Comparison of ENCODE assay signal across 16 cellular contexts in the genomic region with DNA sequence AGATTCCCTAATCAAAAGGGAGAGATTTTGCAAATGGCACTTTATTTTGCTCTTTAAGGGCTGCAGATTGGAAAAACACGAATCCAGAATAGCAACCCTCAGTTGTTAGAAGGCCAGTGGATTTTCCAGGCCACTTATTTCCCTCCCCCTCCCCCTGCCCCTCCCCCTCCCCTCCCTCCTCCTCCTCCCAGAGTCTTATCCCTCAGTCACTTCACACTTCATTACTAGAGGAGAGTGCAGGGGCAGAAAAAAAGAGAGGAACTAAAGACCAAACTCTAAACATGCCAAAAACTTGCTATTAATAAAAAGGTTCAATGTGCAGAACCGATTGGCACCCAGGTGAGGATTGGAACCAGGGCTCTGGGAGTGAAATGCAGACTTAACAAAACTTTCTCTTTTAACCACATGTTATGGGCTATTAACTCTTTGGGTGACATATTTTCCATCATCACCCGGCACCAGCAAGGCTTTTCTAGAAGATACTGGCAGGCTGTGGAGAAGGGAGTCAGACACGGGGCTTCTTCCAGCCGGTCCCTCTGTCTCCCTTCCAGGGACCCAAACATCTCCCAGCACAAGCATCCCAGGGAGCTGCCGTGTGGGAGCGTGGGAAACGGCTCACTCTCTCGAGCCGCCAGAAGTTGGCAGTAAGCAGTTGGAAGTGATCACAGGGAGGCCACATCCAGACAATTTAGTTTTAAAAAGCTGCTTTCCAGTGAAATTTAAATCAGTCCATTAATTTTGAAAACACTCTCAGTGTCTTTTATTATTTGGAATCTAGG. TPM values are rescaled to one million over a fixed set of nuclear protein-coding genes. Genes with fewer than 3 reads are reported as not detected.
DNase-seq lines count a peak whose midpoint lies in the region; ATAC-seq and TF ChIP-seq lines count a peak whose summit lies in the region.
"Had no signal": no experiment of that assay in that cellular context is flagged by ENCODE, and none has a peak within 500 bp of the region (broad histone marks: within the 10 kb centered on the region; RNA-seq: fewer than 3 reads in every experiment).

No MANE protein-coding gene starts in this region.

- H3K27ac Mint-ChIP-seq in nephron progenitor cell = peak overlapping the region; percentile 64
- H3K27ac Mint-ChIP-seq: activated CD8-positive, alpha-beta T cell treated with anti-CD3 and anti-CD28 coated beads, Interleukin-2, amount 10 ng/mL, durations not matched to agents 7 days and 5 days; dendritic cell treated with granulocyte-macrophage colony-stimulating factor and Interleukin-4, amounts not matched to agents 40 ng/mL and 50 ng/mL, for 4 days had no signal

- H3K4me3 ChIP-seq in AG10803 (ENCODE audit: low read length) = no peak overlapping the region; the same call in 1 of the 2 replicates
- H3K4me3 ChIP-seq in thyroid gland (replicated peaks in 1 of 3) = no peak overlapping the region

- peak; percentile 35 for ATAC-seq in Right ventricle myocardium superior (ENCODE audit: poor library complexity)
- ATAC-seq: activated CD8-positive, alpha-beta T cell treated with anti-CD3 and anti-CD28 coated beads, Interleukin-2, amount 10 ng/mL, durations not matched to agents 7 days and 5 days; foreskin keratinocyte; left colon had no signal

- H3K9me3 Mint-ChIP-seq in nephron progenitor cell = peaks cover 9% of the 10 kb centered on the region
- H3K9me3 Mint-ChIP-seq: dendritic cell treated with granulocyte-macrophage colony-stimulating factor and Interleukin-4, amounts not matched to agents 40 ng/mL and 50 ng/mL, for 4 days had no signal

- peaks cover 33% of the 10 kb centered on the region for H3K36me3 Mint-ChIP-seq in nephron progenitor cell (ENCODE audit: low read depth)

- WGBS in thyroid gland, 2 donors = 17 to 37% methylated on average over 10 of the region's 10 CpGs

- no peak for TF ChIP-seq POLR2A in thyroid gland (IDR thresholded peaks at IDR 0.05)

- in situ Hi-C loops in ACHN (cut with HindIII; ENCODE audit: low pct_ligation_motif_present, low pct_unique_long_range_greater_than_20kb, low sequenced_read_pairs) = no loop called here

- H3K27me3 ChIP-seq in thyroid gland = no peaks in the 10 kb centered on the region

- intact Hi-C loops in Right ventricle myocardium superior (cut with DNase I) (no loop called here), thyroid gland (cut with DNase I) (no loop called here)

- H3K36me3 ChIP-seq in thyroid gland = no peaks in the 10 kb centered on the region

- H3K27me3 Mint-ChIP-seq in nephron progenitor cell (ENCODE audit: low read depth, poor library complexity) = peaks cover 3% of the 10 kb centered on the region

- H3K4me1 Mint-ChIP-seq in nephron progenitor cell = peaks cover 31% of the 10 kb centered on the region

- H3K27ac ChIP-seq in thyroid gland = no peak overlapping the region
- H3K27ac ChIP-seq: foreskin keratinocyte had no signal

- no peaks in the 10 kb centered on the region for H3K9me3 ChIP-seq in thyroid gland

- peak overlapping the region; percentile 34 for H3K4me3 Mint-ChIP-seq in nephron progenitor cell
- H3K4me3 Mint-ChIP-seq: activated CD8-positive, alpha-beta T cell treated with anti-CD3 and anti-CD28 coated beads, Interleukin-2, amount 10 ng/mL, durations not matched to agents 7 days and 5 days; dendritic cell treated with granulocyte-macrophage colony-stimulating factor and Interleukin-4, amounts not matched to agents 40 ng/mL and 50 ng/mL, for 4 days had no signal

- DNase-seq in AG10803 (ENCODE audit: low read depth) = peak; percentile 59
- peak in 34 of 58 donors; percentile 3 to 74 (median 28) for DNase-seq in anterior cingulate cortex (lab: John Stamatoyannopoulos, UW)
- no peak for DNase-seq in Right ventricle myocardium superior
- peak; percentile 29 for DNase-seq in nephron progenitor cell
- no peak for DNase-seq in NCI-H1417 (lab: John Stamatoyannopoulos, UW)
- DNase-seq in ACHN = no peak
- no peak for DNase-seq in thyroid gland
- DNase-seq in iPS-NIHi11 (ENCODE audit: low spot score) = no peak
- DNase-seq: activated CD8-positive, alpha-beta T cell treated with anti-CD3 and anti-CD28 coated beads, Interleukin-2, amount 10 ng/mL, durations not matched to agents 7 days and 5 days; activated naive CD4-positive, alpha-beta T cell; foreskin keratinocyte; left colon; NCI-H1105 treated with DMSO at 0.1 percent for 48 hours; NCI-H510A; stimulated activated CD4-positive, alpha-beta T cell treated with anti-CD3 and anti-CD28 coated beads, Interleukin-1b, Interleukin-23, amount 100 ng/mL, for 48 hours had no signal

- peaks cover 0 to 5% of the 10 kb centered on the region in 2 donors for H3K4me1 ChIP-seq in thyroid gland
- H3K4me1 ChIP-seq: foreskin keratinocyte had no signal

- TF ChIP-seq CTCF in AG10803 (conservative IDR thresholded peaks at IDR 0.05; ENCODE audit: low read length) = no peak; the same call in 1 of the 2 replicates
- no peak for TF ChIP-seq CTCF in nephron progenitor cell (IDR thresholded peaks at IDR 0.05)
- no peak for TF ChIP-seq CTCF in thyroid gland (IDR thresholded peaks at IDR 0.05)

RNA-seq across cellular contexts. Expression of gene NID1, which starts 13.6 kb away (rescaled TPM):
- total RNA-seq in Right ventricle myocardium superior = 51.2 TPM
- 10 to 100 TPM; 27.8 to 91.8 (median 69.4) TPM for total RNA-seq in thyroid gland

Comparison
In these comparisons a context has a peak if more than half of its experiments do, and no peak if none do; other contexts are left out.
1. DNase-seq: peak in AG10803 (single experiment), anterior cingulate cortex (34 of 58) and nephron progenitor cell (single experiment); none in Right ventricle myocardium superior (single experiment), NCI-H1417 (0 of 3), ACHN (single experiment), thyroid gland (0 of 2) and iPS-NIHi11 (single experiment).